Comparison of ENCODE assay signal across 1 cellular context in genomic region chr2:177264539-177265385, GRCh38.
TF ChIP-seq lines count a peak whose summit lies in the region.

TSS of gene NFE2L2 (minus strand) at chr2:177264727. CDS start at chr2:177264576, 151 bp downstream.

TF ChIP-seq in H1, 55 proteins besides CTCF, POLR2A, EP300 and RAD21:
- TF ChIP-seq SAP30 (IDR thresholded peaks at IDR 0.05; ENCODE audit: insufficient read depth, insufficient replicate concordance, low read length) (no peak), CHD2 (IDR thresholded peaks at IDR 0.05; ENCODE audit: low read length) (no peak), GTF2F1 (IDR thresholded peaks at IDR 0.05; ENCODE audit: borderline replicate concordance, low read depth, low read length) (no peak), CEBPB (IDR thresholded peaks at IDR 0.05; ENCODE audit: low read depth, low read length) (peak; percentile 73; the same call in 1 of the 2 replicates), HDAC2 (IDR thresholded peaks at IDR 0.05; ENCODE audit: borderline replicate concordance in 1 of 2, low read depth in 2 of 2, low read length in 2 of 2) (no peak), TBP (IDR thresholded peaks at IDR 0.05; ENCODE audit: low read depth, low read length) (peak; percentile 31), EGR1 (IDR thresholded peaks at IDR 0.05; ENCODE audit: borderline replicate concordance, low read depth, low read length) (peak; percentile 49; the same call in 1 of the 2 replicates), FOSL1 (IDR thresholded peaks at IDR 0.05; ENCODE audit: insufficient read depth, low read depth, low read length) (no peak), PHF8 (conservative IDR thresholded peaks at IDR 0.05; ENCODE audit: low read depth, low read length) (peak; percentile 76), CBX5 (IDR thresholded peaks at IDR 0.05; ENCODE audit: low read depth, low read length) (no peak), SIN3A (conservative IDR thresholded peaks at IDR 0.05 in 1 of 2, IDR thresholded peaks at IDR 0.05 in 1 of 2; ENCODE audit: low read depth in 1 of 2, low read length in 2 of 2) (peak in 1 of 2 experiments; percentile 70; a peak in 1 of 4 replicates), TEAD4 (IDR thresholded peaks at IDR 0.05; ENCODE audit: low read depth, low read length) (no peak), TAF1 (IDR thresholded peaks at IDR 0.05; ENCODE audit: low read depth, low read length) (no peak), SP4 (IDR thresholded peaks at IDR 0.05; ENCODE audit: low read length) (no peak), ATF3 (IDR thresholded peaks at IDR 0.05; ENCODE audit: insufficient read depth, low read depth, low read length) (no peak), ASH2L (IDR thresholded peaks at IDR 0.05; ENCODE audit: low read length) (no peak), POU5F1 (IDR thresholded peaks at IDR 0.05; ENCODE audit: low read depth, low read length) (no peak), USF2 (IDR thresholded peaks at IDR 0.05; ENCODE audit: low read length) (no peak), SUZ12 (IDR thresholded peaks at IDR 0.05; ENCODE audit: low read length) (no peak), ZNF274 (IDR thresholded peaks at IDR 0.05; ENCODE audit: borderline replicate concordance, extremely low read depth, low read length) (no peak), BCL11A (IDR thresholded peaks at IDR 0.05; ENCODE audit: low read depth in 2 of 2, low read length in 2 of 2) (no peak), JUND (IDR thresholded peaks at IDR 0.05; ENCODE audit: low read length) (no peak), NRF1 (IDR thresholded peaks at IDR 0.05; ENCODE audit: low read depth, low read length) (no peak), KDM1A (IDR thresholded peaks at IDR 0.05; ENCODE audit: borderline replicate concordance, low read length) (no peak), CREB1 (IDR thresholded peaks at IDR 0.05) (no peak), SP1 (IDR thresholded peaks at IDR 0.05; ENCODE audit: low read depth, low read length) (no peak), RBBP5 (IDR thresholded peaks at IDR 0.05; ENCODE audit: borderline replicate concordance, low read depth, low read length) (0 out of 2 replicates have a peak, but pooled peaks have one; percentile 52), MAX (IDR thresholded peaks at IDR 0.05) (peak; percentile 80), RXRA (IDR thresholded peaks at IDR 0.05; ENCODE audit: insufficient read depth, low read depth, low read length) (no peak), TAF7 (optimal IDR thresholded peaks at IDR 0.05; ENCODE audit: borderline replicate concordance, low read depth, low read length) (no peak), CBX8 (IDR thresholded peaks at IDR 0.05; ENCODE audit: borderline replicate concordance, low read depth, low read length) (no peak), BACH1 (IDR thresholded peaks at IDR 0.05; ENCODE audit: low read length) (no peak), NANOG (IDR thresholded peaks at IDR 0.05; ENCODE audit: insufficient read depth, low read depth, low read length, poor library complexity, severe bottlenecking) (no peak), SIRT6 (IDR thresholded peaks at IDR 0.05; ENCODE audit: low read length) (no peak)
- TF ChIP-seq, protein P1, sequence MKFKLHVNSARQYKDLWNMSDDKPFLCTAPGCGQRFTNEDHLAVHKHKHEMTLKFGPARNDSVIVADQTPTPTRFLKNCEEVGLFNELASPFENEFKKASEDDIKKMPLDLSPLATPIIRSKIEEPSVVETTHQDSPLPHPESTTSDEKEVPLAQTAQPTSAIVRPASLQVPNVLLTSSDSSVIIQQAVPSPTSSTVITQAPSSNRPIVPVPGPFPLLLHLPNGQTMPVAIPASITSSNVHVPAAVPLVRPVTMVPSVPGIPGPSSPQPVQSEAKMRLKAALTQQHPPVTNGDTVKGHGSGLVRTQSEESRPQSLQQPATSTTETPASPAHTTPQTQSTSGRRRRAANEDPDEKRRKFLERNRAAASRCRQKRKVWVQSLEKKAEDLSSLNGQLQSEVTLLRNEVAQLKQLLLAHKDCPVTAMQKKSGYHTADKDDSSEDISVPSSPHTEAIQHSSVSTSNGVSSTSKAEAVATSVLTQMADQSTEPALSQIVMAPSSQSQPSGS (IDR thresholded peaks at IDR 0.05; ENCODE audit: low read length), result no peak
- TF ChIP-seq, protein P2, sequence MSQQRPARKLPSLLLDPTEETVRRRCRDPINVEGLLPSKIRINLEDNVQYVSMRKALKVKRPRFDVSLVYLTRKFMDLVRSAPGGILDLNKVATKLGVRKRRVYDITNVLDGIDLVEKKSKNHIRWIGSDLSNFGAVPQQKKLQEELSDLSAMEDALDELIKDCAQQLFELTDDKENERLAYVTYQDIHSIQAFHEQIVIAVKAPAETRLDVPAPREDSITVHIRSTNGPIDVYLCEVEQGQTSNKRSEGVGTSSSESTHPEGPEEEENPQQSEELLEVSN (IDR thresholded peaks at IDR 0.05), result peak; percentile 11; the same call in 1 of the 2 replicates
- TF ChIP-seq, protein P3, sequence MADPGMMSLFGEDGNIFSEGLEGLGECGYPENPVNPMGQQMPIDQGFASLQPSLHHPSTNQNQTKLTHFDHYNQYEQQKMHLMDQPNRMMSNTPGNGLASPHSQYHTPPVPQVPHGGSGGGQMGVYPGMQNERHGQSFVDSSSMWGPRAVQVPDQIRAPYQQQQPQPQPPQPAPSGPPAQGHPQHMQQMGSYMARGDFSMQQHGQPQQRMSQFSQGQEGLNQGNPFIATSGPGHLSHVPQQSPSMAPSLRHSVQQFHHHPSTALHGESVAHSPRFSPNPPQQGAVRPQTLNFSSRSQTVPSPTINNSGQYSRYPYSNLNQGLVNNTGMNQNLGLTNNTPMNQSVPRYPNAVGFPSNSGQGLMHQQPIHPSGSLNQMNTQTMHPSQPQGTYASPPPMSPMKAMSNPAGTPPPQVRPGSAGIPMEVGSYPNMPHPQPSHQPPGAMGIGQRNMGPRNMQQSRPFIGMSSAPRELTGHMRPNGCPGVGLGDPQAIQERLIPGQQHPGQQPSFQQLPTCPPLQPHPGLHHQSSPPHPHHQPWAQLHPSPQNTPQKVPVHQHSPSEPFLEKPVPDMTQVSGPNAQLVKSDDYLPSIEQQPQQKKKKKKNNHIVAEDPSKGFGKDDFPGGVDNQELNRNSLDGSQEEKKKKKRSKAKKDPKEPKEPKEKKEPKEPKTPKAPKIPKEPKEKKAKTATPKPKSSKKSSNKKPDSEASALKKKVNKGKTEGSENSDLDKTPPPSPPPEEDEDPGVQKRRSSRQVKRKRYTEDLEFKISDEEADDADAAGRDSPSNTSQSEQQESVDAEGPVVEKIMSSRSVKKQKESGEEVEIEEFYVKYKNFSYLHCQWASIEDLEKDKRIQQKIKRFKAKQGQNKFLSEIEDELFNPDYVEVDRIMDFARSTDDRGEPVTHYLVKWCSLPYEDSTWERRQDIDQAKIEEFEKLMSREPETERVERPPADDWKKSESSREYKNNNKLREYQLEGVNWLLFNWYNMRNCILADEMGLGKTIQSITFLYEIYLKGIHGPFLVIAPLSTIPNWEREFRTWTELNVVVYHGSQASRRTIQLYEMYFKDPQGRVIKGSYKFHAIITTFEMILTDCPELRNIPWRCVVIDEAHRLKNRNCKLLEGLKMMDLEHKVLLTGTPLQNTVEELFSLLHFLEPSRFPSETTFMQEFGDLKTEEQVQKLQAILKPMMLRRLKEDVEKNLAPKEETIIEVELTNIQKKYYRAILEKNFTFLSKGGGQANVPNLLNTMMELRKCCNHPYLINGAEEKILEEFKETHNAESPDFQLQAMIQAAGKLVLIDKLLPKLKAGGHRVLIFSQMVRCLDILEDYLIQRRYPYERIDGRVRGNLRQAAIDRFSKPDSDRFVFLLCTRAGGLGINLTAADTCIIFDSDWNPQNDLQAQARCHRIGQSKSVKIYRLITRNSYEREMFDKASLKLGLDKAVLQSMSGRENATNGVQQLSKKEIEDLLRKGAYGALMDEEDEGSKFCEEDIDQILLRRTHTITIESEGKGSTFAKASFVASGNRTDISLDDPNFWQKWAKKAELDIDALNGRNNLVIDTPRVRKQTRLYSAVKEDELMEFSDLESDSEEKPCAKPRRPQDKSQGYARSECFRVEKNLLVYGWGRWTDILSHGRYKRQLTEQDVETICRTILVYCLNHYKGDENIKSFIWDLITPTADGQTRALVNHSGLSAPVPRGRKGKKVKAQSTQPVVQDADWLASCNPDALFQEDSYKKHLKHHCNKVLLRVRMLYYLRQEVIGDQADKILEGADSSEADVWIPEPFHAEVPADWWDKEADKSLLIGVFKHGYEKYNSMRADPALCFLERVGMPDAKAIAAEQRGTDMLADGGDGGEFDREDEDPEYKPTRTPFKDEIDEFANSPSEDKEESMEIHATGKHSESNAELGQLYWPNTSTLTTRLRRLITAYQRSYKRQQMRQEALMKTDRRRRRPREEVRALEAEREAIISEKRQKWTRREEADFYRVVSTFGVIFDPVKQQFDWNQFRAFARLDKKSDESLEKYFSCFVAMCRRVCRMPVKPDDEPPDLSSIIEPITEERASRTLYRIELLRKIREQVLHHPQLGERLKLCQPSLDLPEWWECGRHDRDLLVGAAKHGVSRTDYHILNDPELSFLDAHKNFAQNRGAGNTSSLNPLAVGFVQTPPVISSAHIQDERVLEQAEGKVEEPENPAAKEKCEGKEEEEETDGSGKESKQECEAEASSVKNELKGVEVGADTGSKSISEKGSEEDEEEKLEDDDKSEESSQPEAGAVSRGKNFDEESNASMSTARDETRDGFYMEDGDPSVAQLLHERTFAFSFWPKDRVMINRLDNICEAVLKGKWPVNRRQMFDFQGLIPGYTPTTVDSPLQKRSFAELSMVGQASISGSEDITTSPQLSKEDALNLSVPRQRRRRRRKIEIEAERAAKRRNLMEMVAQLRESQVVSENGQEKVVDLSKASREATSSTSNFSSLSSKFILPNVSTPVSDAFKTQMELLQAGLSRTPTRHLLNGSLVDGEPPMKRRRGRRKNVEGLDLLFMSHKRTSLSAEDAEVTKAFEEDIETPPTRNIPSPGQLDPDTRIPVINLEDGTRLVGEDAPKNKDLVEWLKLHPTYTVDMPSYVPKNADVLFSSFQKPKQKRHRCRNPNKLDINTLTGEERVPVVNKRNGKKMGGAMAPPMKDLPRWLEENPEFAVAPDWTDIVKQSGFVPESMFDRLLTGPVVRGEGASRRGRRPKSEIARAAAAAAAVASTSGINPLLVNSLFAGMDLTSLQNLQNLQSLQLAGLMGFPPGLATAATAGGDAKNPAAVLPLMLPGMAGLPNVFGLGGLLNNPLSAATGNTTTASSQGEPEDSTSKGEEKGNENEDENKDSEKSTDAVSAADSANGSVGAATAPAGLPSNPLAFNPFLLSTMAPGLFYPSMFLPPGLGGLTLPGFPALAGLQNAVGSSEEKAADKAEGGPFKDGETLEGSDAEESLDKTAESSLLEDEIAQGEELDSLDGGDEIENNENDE (IDR thresholded peaks at IDR 0.05; ENCODE audit: insufficient replicate concordance, low read length), result no peak
TF ChIP-seq in H1: peak in this region for 8.
